8 cellular contexts compared by ENCODE assay signal in the genomic region with DNA sequence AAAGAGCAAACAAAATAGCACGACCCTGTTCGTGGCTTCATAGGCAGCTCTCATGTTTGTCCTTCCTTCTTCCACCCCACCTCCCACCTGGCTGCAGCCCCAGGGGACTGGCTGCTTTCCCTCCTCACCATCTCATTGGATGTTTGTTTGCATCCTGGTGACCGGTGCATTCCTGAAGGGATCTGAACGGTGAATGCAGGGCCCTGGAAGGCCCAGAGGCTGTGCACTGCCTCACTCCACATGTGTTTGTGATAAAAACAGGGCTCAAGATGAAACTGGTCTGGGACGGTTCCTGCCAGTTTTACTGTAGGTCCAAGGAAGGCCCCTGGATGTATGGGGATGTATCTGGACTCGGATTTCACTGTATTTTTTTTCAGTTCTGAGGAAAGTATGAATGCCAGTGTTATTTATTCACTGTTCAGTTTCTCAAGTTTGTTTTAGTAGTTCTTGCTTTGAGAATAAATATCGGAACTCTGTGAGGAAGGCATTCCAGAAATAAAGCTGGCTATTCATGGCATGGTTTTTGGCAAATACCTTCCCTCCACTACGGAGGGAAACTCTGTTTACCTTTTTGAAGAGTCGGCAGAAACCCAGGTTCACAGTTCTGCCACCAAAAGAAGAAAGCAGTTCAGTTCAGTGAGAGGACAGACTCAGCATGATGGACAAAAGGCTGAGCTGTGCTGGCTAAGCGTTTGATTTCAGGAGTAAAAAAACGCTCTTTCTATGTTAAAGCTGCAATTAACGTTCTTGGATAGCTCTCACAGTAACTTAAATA. TPM values are rescaled to one million over a fixed set of nuclear protein-coding genes. Genes with fewer than 3 reads are reported as not detected.
A peak's percentile ranks its signal among the peaks of the same experiment; 100 is the strongest.
DNase-seq lines count a peak whose midpoint lies in the region; ATAC-seq and TF ChIP-seq lines count a peak whose summit lies in the region.

No MANE protein-coding gene starts in this region.

- no peaks in the 10 kb centered on the region for H3K36me3 Mint-ChIP-seq in activated CD8-positive, alpha-beta T cell treated with anti-CD3 and anti-CD28 coated beads for 36 hours (ENCODE audit: low read depth)
- H3K36me3 Mint-ChIP-seq in activated CD8-positive, alpha-beta T cell treated with anti-CD3 and anti-CD28 coated beads, Interleukin-2, amount 10 ng/mL, durations not matched to agents 7 days and 5 days (ENCODE audit: low read depth), result peaks cover 4% of the 10 kb centered on the region

- intact Hi-C loops in activated CD8-positive, alpha-beta T cell treated with anti-CD3 and anti-CD28 coated beads for 36 hours (cut with micrococcal nuclease), result no loop called here
- intact Hi-C loops in upper lobe of right lung (cut with DNase I), result no loop called here

- POLR2A ChIA-PET in activated CD8-positive, alpha-beta T cell treated with anti-CD3 and anti-CD28 coated beads for 36 hours (lab: Charles Lee), result no interaction called here
- POLR2A ChIA-PET in activated CD8-positive, alpha-beta T cell treated with anti-CD3 and anti-CD28 coated beads, Interleukin-2, amount 10 ng/mL, durations not matched to agents 7 days and 5 days (lab: Charles Lee), result no interaction called here

- no peak overlapping the region for H3K4me3 Mint-ChIP-seq in activated CD8-positive, alpha-beta T cell treated with anti-CD3 and anti-CD28 coated beads for 36 hours
- no peak overlapping the region for H3K4me3 Mint-ChIP-seq in activated CD8-positive, alpha-beta T cell treated with anti-CD3 and anti-CD28 coated beads, Interleukin-2, amount 10 ng/mL, durations not matched to agents 7 days and 5 days

- TF ChIP-seq CTCF in activated CD8-positive, alpha-beta T cell treated with anti-CD3 and anti-CD28 coated beads for 36 hours (IDR thresholded peaks at IDR 0.05), result no peak
- TF ChIP-seq CTCF in upper lobe of right lung (IDR thresholded peaks at IDR 0.05), result no peak

- H3K27ac ChIP-seq in caudate nucleus (ENCODE audit: low read depth, low read length), result peak overlapping the region; percentile 81
- peak overlapping the region; percentile 65 for H3K27ac ChIP-seq in upper lobe of right lung

- no peaks in the 10 kb centered on the region for H3K9me3 ChIP-seq in upper lobe of right lung

- no peak for ATAC-seq in activated CD8-positive, alpha-beta T cell treated with anti-CD3 and anti-CD28 coated beads for 36 hours
- ATAC-seq in activated CD8-positive, alpha-beta T cell treated with anti-CD3 and anti-CD28 coated beads, Interleukin-2, amount 10 ng/mL, durations not matched to agents 7 days and 5 days, result no peak
- peak; percentile 82 for ATAC-seq in upper lobe of right lung
- ATAC-seq in GM21723 (IDR thresholded peaks at IDR 0.05; ENCODE audit: unreplicated experiment), result no peak

- no peak overlapping the region for H3K4me3 ChIP-seq in upper lobe of right lung

- H3K4me1 ChIP-seq in upper lobe of right lung, result peaks cover 18% of the 10 kb centered on the region

- H3K27me3 Mint-ChIP-seq in activated CD8-positive, alpha-beta T cell treated with anti-CD3 and anti-CD28 coated beads for 36 hours, result no peaks in the 10 kb centered on the region
- no peaks in the 10 kb centered on the region for H3K27me3 Mint-ChIP-seq in activated CD8-positive, alpha-beta T cell treated with anti-CD3 and anti-CD28 coated beads, Interleukin-2, amount 10 ng/mL, durations not matched to agents 7 days and 5 days (ENCODE audit: low read depth)

- peak overlapping the region; percentile 51 for H3K27ac Mint-ChIP-seq in activated CD8-positive, alpha-beta T cell treated with anti-CD3 and anti-CD28 coated beads for 36 hours
- H3K27ac Mint-ChIP-seq in activated CD8-positive, alpha-beta T cell treated with anti-CD3 and anti-CD28 coated beads, Interleukin-2, amount 10 ng/mL, durations not matched to agents 7 days and 5 days, result no peak overlapping the region

- CTCF ChIA-PET in activated CD8-positive, alpha-beta T cell treated with anti-CD3 and anti-CD28 coated beads for 36 hours (lab: Charles Lee), result interaction anchor here (1.7 to 3.5 kb wide), 2 partner anchors 30 to 159 kb away, joined by 5 to 13 read pairs; no protein-coding TSS in a partner anchor
- CTCF ChIA-PET in activated CD8-positive, alpha-beta T cell treated with anti-CD3 and anti-CD28 coated beads, Interleukin-2, amount 10 ng/mL, durations not matched to agents 7 days and 5 days (lab: Charles Lee), result interaction anchor here (1.5 kb wide), 1 partner anchor 13 kb away, joined by 3 read pairs; no protein-coding TSS in a partner anchor

- peaks cover 10% of the 10 kb centered on the region for H3K4me1 Mint-ChIP-seq in activated CD8-positive, alpha-beta T cell treated with anti-CD3 and anti-CD28 coated beads for 36 hours (ENCODE audit: low read depth)
- H3K4me1 Mint-ChIP-seq in activated CD8-positive, alpha-beta T cell treated with anti-CD3 and anti-CD28 coated beads, Interleukin-2, amount 10 ng/mL, durations not matched to agents 7 days and 5 days (ENCODE audit: low read depth), result peaks cover 12% of the 10 kb centered on the region

- no peaks in the 10 kb centered on the region for H3K9me3 Mint-ChIP-seq in activated CD8-positive, alpha-beta T cell treated with anti-CD3 and anti-CD28 coated beads for 36 hours
- no peaks in the 10 kb centered on the region for H3K9me3 Mint-ChIP-seq in activated CD8-positive, alpha-beta T cell treated with anti-CD3 and anti-CD28 coated beads, Interleukin-2, amount 10 ng/mL, durations not matched to agents 7 days and 5 days (ENCODE audit: insufficient read depth)

- no peaks in the 10 kb centered on the region for H3K36me3 ChIP-seq in upper lobe of right lung

- DNase-seq in activated CD8-positive, alpha-beta T cell treated with anti-CD3 and anti-CD28 coated beads for 36 hours, result no peak
- DNase-seq in activated CD8-positive, alpha-beta T cell treated with anti-CD3 and anti-CD28 coated beads, Interleukin-2, amount 10 ng/mL, durations not matched to agents 7 days and 5 days, result no peak
- DNase-seq in caudate nucleus (lab: John Stamatoyannopoulos, UW) (peak in 20 of 61 donors; percentile 5 to 60 (median 16)), left kidney (ENCODE audit: low read depth, low spot score) (peak; percentile 90), upper lobe of right lung (no peak)
- no peak for DNase-seq in activated CD4-positive, alpha-beta T cell treated with anti-CD3 and anti-CD28 coated beads for 4 hours
- DNase-seq in stimulated activated CD8-positive, alpha-beta memory T cell treated with anti-CD3 and anti-CD28 coated beads, Interleukin-4, amount 100 ng/mL, for 48 hours, result no peak

- H3K27me3 ChIP-seq in upper lobe of right lung, result no peaks in the 10 kb centered on the region

RNA-seq across cellular contexts. Expression of a gene that starts 42.6 kb away (rescaled TPM):
- total RNA-seq in activated CD8-positive, alpha-beta T cell treated with anti-CD3 and anti-CD28 coated beads for 36 hours, result 10 to 100 TPM; 12.8 to 12.9 TPM
- total RNA-seq in activated CD8-positive, alpha-beta T cell treated with anti-CD3 and anti-CD28 coated beads, Interleukin-2, amount 10 ng/mL, durations not matched to agents 7 days and 5 days, result 1 to 10 TPM; 6.1 to 7.2 TPM
- total RNA-seq in upper lobe of right lung, result 215 TPM

Comparison
In these comparisons a context has a peak if more than half of its experiments do, and no peak if none do; other contexts are left out.
1. RNA of a gene that starts 42.6 kb away (total RNA-seq): 215 TPM in upper lobe of right lung (single experiment); 12.8 to 12.9 TPM in activated CD8-positive, alpha-beta T cell treated with anti-CD3 and anti-CD28 coated beads for 36 hours and 6.1 to 7.2 TPM in activated CD8-positive, alpha-beta T cell treated with anti-CD3 and anti-CD28 coated beads, Interleukin-2, amount 10 ng/mL, durations not matched to agents 7 days and 5 days; every median in the first group is over 10 times any median in the second.